2 cellular contexts compared by ENCODE assay signal in the genomic region with DNA sequence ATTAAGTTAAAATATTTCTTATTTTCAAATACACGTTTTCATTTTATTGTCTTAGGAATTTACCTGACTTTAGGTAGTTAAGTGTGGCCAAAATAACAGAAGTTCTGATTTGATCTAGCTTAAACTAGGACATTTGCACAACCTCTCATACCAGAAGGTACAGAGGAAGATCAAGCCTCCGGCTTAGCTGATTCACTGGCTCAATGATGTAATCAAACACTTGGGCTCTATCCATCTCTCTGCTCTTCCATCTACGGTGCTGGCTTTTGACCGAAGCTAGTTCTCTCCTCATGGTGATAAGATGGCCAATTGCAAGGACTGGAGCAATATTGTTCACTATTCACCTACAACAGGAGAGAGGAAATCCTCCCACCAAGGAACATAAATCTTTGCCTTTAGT.
A peak's percentile ranks its signal among the peaks of the same experiment; 100 is the strongest.
TF ChIP-seq lines count a peak whose summit lies in the region.

No MANE protein-coding gene starts in this region.

TF ChIP-seq in IMR-90, 13 proteins besides CTCF, POLR2A, EP300 and RAD21:
- TF ChIP-seq RFX5 (IDR thresholded peaks at IDR 0.05; ENCODE audit: low read depth, low read length) (no peak), CEBPB (IDR thresholded peaks at IDR 0.05; ENCODE audit: low read depth, low read length) (peak; percentile 51; the same call in 1 of the 2 replicates)
TF ChIP-seq in IMR-90: peak in this region for 1.

TF ChIP-seq in K562, 482 proteins besides CTCF, POLR2A, EP300 and RAD21:
- TF ChIP-seq ATF7 (IDR thresholded peaks at IDR 0.05) (0 out of 2 replicates have a peak, but pooled peaks have one; percentile 27), CEBPG (CRISPR knock-in tag; IDR thresholded peaks at IDR 0.05) (0 out of 2 replicates have a peak, but pooled peaks have one; percentile 12), CEBPG (tag; conservative IDR thresholded peaks at IDR 0.05 in 1 of 2, IDR thresholded peaks at IDR 0.05 in 1 of 2) (peak in 1 of 2 experiments; percentile 59; a peak in 1 of 4 replicates), SNIP1 (IDR thresholded peaks at IDR 0.05; ENCODE audit: low read depth) (no peak), JUND (IDR thresholded peaks at IDR 0.05; ENCODE audit: borderline replicate concordance, low read depth, low read length) (no peak), JUND (tag; IDR thresholded peaks at IDR 0.05; ENCODE audit: borderline replicate concordance, low read depth, low read length) (peak; percentile 31; the same call in 1 of the 3 replicates), SRSF1 (IDR thresholded peaks at IDR 0.05; ENCODE audit: low read depth, low read length) (no peak)
- TF ChIP-seq, protein P1, sequence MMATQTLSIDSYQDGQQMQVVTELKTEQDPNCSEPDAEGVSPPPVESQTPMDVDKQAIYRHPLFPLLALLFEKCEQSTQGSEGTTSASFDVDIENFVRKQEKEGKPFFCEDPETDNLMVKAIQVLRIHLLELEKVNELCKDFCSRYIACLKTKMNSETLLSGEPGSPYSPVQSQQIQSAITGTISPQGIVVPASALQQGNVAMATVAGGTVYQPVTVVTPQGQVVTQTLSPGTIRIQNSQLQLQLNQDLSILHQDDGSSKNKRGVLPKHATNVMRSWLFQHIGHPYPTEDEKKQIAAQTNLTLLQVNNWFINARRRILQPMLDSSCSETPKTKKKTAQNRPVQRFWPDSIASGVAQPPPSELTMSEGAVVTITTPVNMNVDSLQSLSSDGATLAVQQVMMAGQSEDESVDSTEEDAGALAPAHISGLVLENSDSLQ (IDR thresholded peaks at IDR 0.05): 0 out of 2 replicates have a peak, but pooled peaks have one; percentile 9
- TF ChIP-seq, protein P2, sequence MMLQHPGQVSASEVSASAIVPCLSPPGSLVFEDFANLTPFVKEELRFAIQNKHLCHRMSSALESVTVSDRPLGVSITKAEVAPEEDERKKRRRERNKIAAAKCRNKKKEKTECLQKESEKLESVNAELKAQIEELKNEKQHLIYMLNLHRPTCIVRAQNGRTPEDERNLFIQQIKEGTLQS (IDR thresholded peaks at IDR 0.05): peak; percentile 58; the same call in 1 of the 2 replicates
- TF ChIP-seq, protein P2 (CRISPR knock-in tag; conservative IDR thresholded peaks at IDR 0.05): no peak
